In the genomic region with DNA sequence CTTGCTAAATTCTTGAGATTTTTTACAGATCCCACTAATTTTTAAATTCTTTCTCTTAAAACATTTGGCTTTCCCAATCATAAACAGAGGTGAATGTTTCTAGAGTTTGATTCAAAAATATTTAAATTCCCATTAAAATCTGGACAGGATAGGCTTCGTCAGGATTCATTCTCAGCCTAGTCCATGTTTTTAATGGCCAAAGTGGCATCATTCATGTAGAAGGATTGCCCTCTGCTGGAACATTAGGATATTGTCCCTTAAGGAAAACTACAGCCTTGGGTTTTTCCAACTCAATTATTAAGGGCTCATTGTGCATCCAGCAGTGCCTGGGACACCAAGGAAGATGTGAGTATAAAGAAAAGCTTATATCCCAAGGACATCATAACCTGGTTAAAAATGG, we compare ENCODE assay signal across 8 cellular contexts.
A peak's percentile ranks its signal among the peaks of the same experiment; 100 is the strongest.
DNase-seq lines count a peak whose midpoint lies in the region; ATAC-seq, FAIRE-seq and TF ChIP-seq lines count a peak whose summit lies in the region.

No MANE protein-coding gene starts in this region.

- intact Hi-C loops in left lung (cut with DNase I) = no loop called here

- no peaks in the 10 kb centered on the region for H3K9me3 ChIP-seq in left lung

- no peaks in the 10 kb centered on the region for H3K27me3 ChIP-seq in left lung

- TF ChIP-seq CTCF in 22Rv1 (IDR thresholded peaks at IDR 0.05) (peak; percentile 76), cardiac fibroblast (IDR thresholded peaks at IDR 0.05; ENCODE audit: low read depth, low read length) (peak; percentile 53), left lung (IDR thresholded peaks at IDR 0.05) (peak; percentile 42 to 53)

- FAIRE-seq in GM18507 (lab: Jason Lieb, UNC) = peak; percentile 5

- ATAC-seq in left lung (peak; percentile 93), HG02852 (IDR thresholded peaks at IDR 0.05; ENCODE audit: unreplicated experiment) (no peak), HG03280 (IDR thresholded peaks at IDR 0.05; ENCODE audit: unreplicated experiment) (no peak)

- no peaks in the 10 kb centered on the region for H3K36me3 ChIP-seq in left lung

- H3K4me3 ChIP-seq in cardiac fibroblast (replicated peaks in 1 of 2; ENCODE audit: low read depth in 2 of 2, low read length in 2 of 2) (no peak overlapping the region), left lung (no peak overlapping the region)

- H3K27ac ChIP-seq in 22Rv1 (no peak overlapping the region), left lung (no peak overlapping the region)

- H3K4me1 ChIP-seq in left lung = no peaks in the 10 kb centered on the region

- no peak for DNase-seq in GM18507 (ENCODE audit: extremely low spot score, insufficient read length, low read depth)
- peak; percentile 50 for DNase-seq in NCI-H345 (lab: John Stamatoyannopoulos, UW)
- peak; percentile 76 to 77 for DNase-seq in cardiac fibroblast (ENCODE audit: low read depth in 2 of 2)
- no peak for DNase-seq in left lung
- DNase-seq in stimulated activated CD4-positive, alpha-beta T cell treated with anti-CD3 and anti-CD28 coated beads, Interleukin-2, amount 100 ng/mL, for 24 hours = no peak

Comparison
In these comparisons a context has a peak if more than half of its experiments do, and no peak if none do; other contexts are left out.
1. DNase-seq: peak in NCI-H345 (single experiment) and cardiac fibroblast (2 of 2); none in GM18507 (single experiment), left lung (0 of 2) and stimulated activated CD4-positive, alpha-beta T cell treated with anti-CD3 and anti-CD28 coated beads, Interleukin-2, amount 100 ng/mL, for 24 hours (0 of 2).
2. Peak in every context shown above with its lines, with median percentiles within 50 percentile points of each other: CTCF ChIP-seq.